ENCODE assay signal across 8 cellular contexts in genomic region chr3:52705688-52706686, GRCh38. TPM values are rescaled to one million over a fixed set of nuclear protein-coding genes. Genes with fewer than 3 reads are reported as not detected.
DNase-seq lines count a peak whose midpoint lies in the region; ATAC-seq and TF ChIP-seq lines count a peak whose summit lies in the region.

Gene GLT8D1 (minus strand): TSS chr3:52705791. CDS start chr3:52700460, 5,331 bp downstream.
Gene SPCS1 (plus strand): TSS chr3:52706106. CDS start chr3:52706247, 141 bp downstream.

- TF ChIP-seq CTCF in LNCaP clone FGC (IDR thresholded peaks at IDR 0.05; ENCODE audit: control insufficient read depth, extremely low read depth, insufficient read depth) (no peak), gastroesophageal sphincter (IDR thresholded peaks at IDR 0.05) (peak in 3 of 4 experiments; percentile 11 to 28 (median 21)), suprapubic skin (IDR thresholded peaks at IDR 0.05) (no peak)

- 0% methylated on average over 2 to 4 of the region's 94 CpGs for WGBS in gastroesophageal sphincter (ENCODE audit: low coverage in 1 of 2), 2 donors
- under 1% methylated on average over 37 of the region's 94 CpGs for WGBS in suprapubic skin

- H3K4me1 ChIP-seq in SJSA1 (replicated peaks) (peaks cover 8% of the 10 kb centered on the region; the same call in 1 of the 2 replicates), gastroesophageal sphincter (peaks cover 4 to 50% (median 22%) of the 10 kb centered on the region in 3 donors), suprapubic skin (peaks cover 40% of the 10 kb centered on the region)

- no peak for TF ChIP-seq EP300 in gastroesophageal sphincter (IDR thresholded peaks at IDR 0.05)
- TF ChIP-seq EP300 in suprapubic skin (IDR thresholded peaks at IDR 0.05), result no peak

- no peaks in the 10 kb centered on the region for H3K27me3 ChIP-seq in SJSA1 (replicated peaks)
- no peaks in the 10 kb centered on the region for H3K27me3 ChIP-seq in gastroesophageal sphincter
- H3K27me3 ChIP-seq in suprapubic skin, result no peaks in the 10 kb centered on the region

- no peaks in the 10 kb centered on the region for H3K9me3 ChIP-seq in SJSA1 (replicated peaks)
- H3K9me3 ChIP-seq in gastroesophageal sphincter, result no peaks in the 10 kb centered on the region
- H3K9me3 ChIP-seq in suprapubic skin, result no peaks in the 10 kb centered on the region

- ATAC-seq in gastroesophageal sphincter, result peak; percentile 95

- H3K27ac ChIP-seq in SJSA1 (peak within 1 kb of the TSS; percentile 80), gastroesophageal sphincter (peak within 1 kb of the TSS; percentile 59 to 94 (median 93)), suprapubic skin (peak within 1 kb of the TSS; percentile 94)

- TF ChIP-seq POLR2A in gastroesophageal sphincter (IDR thresholded peaks at IDR 0.05) (peak; percentile 50 to 68), suprapubic skin (IDR thresholded peaks at IDR 0.05) (peak in 1 of 2 donors; percentile 61)

- H3K36me3 ChIP-seq in SJSA1, result peaks cover 32% of the 10 kb centered on the region
- H3K36me3 ChIP-seq in gastroesophageal sphincter, result peaks cover 0 to 33% of the 10 kb centered on the region in 2 donors
- peaks cover 25% of the 10 kb centered on the region for H3K36me3 ChIP-seq in suprapubic skin

- peak; percentile 86 for DNase-seq in ELR (ENCODE audit: low read depth)
- peak; percentile 64 for DNase-seq in H4 (ENCODE audit: low spot score)
- DNase-seq in LNCaP clone FGC (ENCODE audit: low read depth), result peak; percentile 56
- DNase-seq in SJSA1 (ENCODE audit: low read depth in 1 of 2, low spot score in 2 of 2), result peak; percentile 79 to 94
- peak; percentile 87 for DNase-seq in activated naive CD4-positive, alpha-beta T cell treated with Interleukin-2 at 50 U/mL for 16 hours
- peak; percentile 83 for DNase-seq in occipital lobe (lab: John Stamatoyannopoulos, UW)
- DNase-seq in suprapubic skin (ENCODE audit: low spot score in 2 of 2), result peak; percentile 88 to 90

- peak within 1 kb of the TSS; percentile 99 for H3K4me3 ChIP-seq in LNCaP clone FGC (ENCODE audit: low read depth, low read length)
- peak within 1 kb of the TSS; percentile 93 for H3K4me3 ChIP-seq in SJSA1
- H3K4me3 ChIP-seq in gastroesophageal sphincter, result peak within 1 kb of the TSS; percentile 73 to 91
- H3K4me3 ChIP-seq in suprapubic skin, result peak within 1 kb of the TSS; percentile 89

RNA-seq across cellular contexts. Expression of gene GLT8D1, which starts in this region (rescaled TPM):
- total RNA-seq in H4 (2014; rRNA removed; shearing (Covaris generic)), result 67.5 and 82.7 TPM in 2 replicates
- 50.3 and 59.4 TPM in 2 replicates for total RNA-seq in SJSA1 (2014; rRNA removed; shearing (Covaris generic))
- total RNA-seq in gastroesophageal sphincter (10 to 100 TPM; 36.9 to 57.7 (median 48.6) TPM), occipital lobe (57.9 TPM), suprapubic skin (10 to 100 TPM; 24.1 to 43.9 (median 28.7) TPM)

RNA-seq across cellular contexts. Expression of gene SPCS1, which starts in this region (rescaled TPM):
- total RNA-seq in H4 (2014; rRNA removed; shearing (Covaris generic)), result 153 and 208 TPM in 2 replicates
- 94.7 and 111 TPM in 2 replicates for total RNA-seq in SJSA1 (2014; rRNA removed; shearing (Covaris generic))
- 100 to 1,000 TPM in 1 of 4 donors, 10 to 100 TPM in 3; 66.5 to 159 (median 88.2) TPM for total RNA-seq in gastroesophageal sphincter
- total RNA-seq in occipital lobe, result 29.6 TPM
- total RNA-seq in suprapubic skin, result 100 to 1,000 TPM in 2 of 4 donors, 10 to 100 TPM in 2; 79.5 to 147 (median 104) TPM

Comparison
In these comparisons a context has a peak if more than half of its experiments do, and no peak if none do; other contexts are left out.
1. Peak in every context shown above with its lines: DNase-seq, ATAC-seq, H3K4me3 ChIP-seq and H3K27ac ChIP-seq.
2. CTCF ChIP-seq: peak in gastroesophageal sphincter (3 of 4); none in LNCaP clone FGC (single experiment) and suprapubic skin (0 of 2).